In the genomic region with DNA sequence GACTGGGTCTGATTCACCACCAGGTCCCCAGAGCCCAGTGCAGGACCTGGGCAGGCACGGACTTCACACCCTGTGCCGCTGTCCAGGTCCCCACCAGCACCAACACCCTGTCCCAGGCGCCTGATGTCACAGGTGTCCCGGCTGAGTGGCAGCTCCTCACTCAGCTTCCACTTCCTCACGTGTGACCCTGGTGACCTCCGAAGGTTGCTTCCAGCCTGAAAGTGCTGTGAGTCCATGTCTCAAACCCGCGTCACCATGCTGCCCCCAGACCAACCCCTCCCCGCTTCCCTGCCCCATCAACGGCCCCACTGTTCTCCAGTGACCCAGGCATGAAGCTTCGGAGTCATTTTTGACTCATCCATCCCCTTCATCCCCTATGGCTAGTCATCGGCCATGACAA, we compare ENCODE assay signal across 35 cellular contexts. TPM values are rescaled to one million over a fixed set of nuclear protein-coding genes. Genes with fewer than 3 reads are reported as not detected.
DNase-seq lines count a peak whose midpoint lies in the region; ATAC-seq and TF ChIP-seq lines count a peak whose summit lies in the region.
"Had no signal": no experiment of that assay in that cellular context is flagged by ENCODE, and none has a peak within 500 bp of the region (broad histone marks: within the 10 kb centered on the region; RNA-seq: fewer than 3 reads in every experiment).

No MANE protein-coding gene starts in this region.

- H3K9ac ChIP-seq in BLaER1 treated with 17β-estradiol and CSF1 and Interleukin-3, amounts not matched to agents 10 nM and 100 nM, result no peak overlapping the region
- H3K9ac ChIP-seq in rectal smooth muscle tissue (ENCODE audit: low read length), result no peak overlapping the region

- 94 to 96% methylated on average over 4 to 7 of the region's 12 CpGs for WGBS in gastroesophageal sphincter (ENCODE audit: low coverage in 1 of 2), 2 donors

- peak overlapping the region; percentile 20 for H3K27ac Mint-ChIP-seq in activated B cell treated with CpG ODN at 0.5 μM for 24 hours
- H3K27ac Mint-ChIP-seq: activated CD4-positive, alpha-beta memory T cell treated with anti-CD3 and anti-CD28 coated beads, Interleukin-2, amount 10 ng/mL, durations not matched to agents 7 days and 5 days; activated naive CD4-positive, alpha-beta T cell treated with anti-CD3 and anti-CD28 coated beads for 36 hours; natural killer cell; stimulated activated naive B cell treated with anti-CD40 and anti-IgM and Interleukin-4, amounts not matched to agents 10 μg/mL and 1 μg/mL and 100 μg/mL, for 72 hours had no signal

- H3K9me3 ChIP-seq in BLaER1 treated with 17β-estradiol and CSF1 and Interleukin-3, amounts not matched to agents 10 nM and 100 nM (replicated peaks in 1 of 11), result no peaks in the 10 kb centered on the region
- H3K9me3 ChIP-seq in gastroesophageal sphincter, result no peaks in the 10 kb centered on the region
- H3K9me3 ChIP-seq: BE2C, colonic mucosa, mucosa of descending colon, ovary, thoracic aorta, uterus had no signal

- ATAC-seq in activated B cell treated with CpG ODN at 0.5 μM for 24 hours (ENCODE audit: low read depth), result no peak
- ATAC-seq in gastroesophageal sphincter, result no peak
- ATAC-seq in GM21717 (IDR thresholded peaks at IDR 0.05; ENCODE audit: unreplicated experiment), result no peak
- ATAC-seq in GM18873 (IDR thresholded peaks at IDR 0.05; ENCODE audit: low FRiP score, unreplicated experiment), result no peak
- ATAC-seq: effector memory CD8-positive, alpha-beta T cell; mucosa of descending colon; natural killer cell; stimulated activated naive B cell treated with anti-CD40 and anti-IgM and Interleukin-4, amounts not matched to agents 10 μg/mL and 1 μg/mL and 100 μg/mL, for 72 hours had no signal

- peaks cover 47 to 67% (median 62%) of the 10 kb centered on the region in 10 experiments for H3K4me1 ChIP-seq in BLaER1 treated with 17β-estradiol and CSF1 and Interleukin-3, amounts not matched to agents 10 nM and 100 nM
- H3K4me1 ChIP-seq in gastroesophageal sphincter (peaks cover 4 to 35% (median 14%) of the 10 kb centered on the region in 3 donors), rectal smooth muscle tissue (ENCODE audit: control insufficient read depth, insufficient read depth, low read length) (peaks cover 16% of the 10 kb centered on the region)

- POLR2A ChIA-PET in activated B cell treated with CpG ODN at 0.5 μM for 24 hours (lab: Charles Lee), result no interaction called here

- no peaks in the 10 kb centered on the region for H3K4me1 Mint-ChIP-seq in activated B cell treated with CpG ODN at 0.5 μM for 24 hours
- H3K4me1 Mint-ChIP-seq: activated CD4-positive, alpha-beta memory T cell treated with anti-CD3 and anti-CD28 coated beads, Interleukin-2, amount 10 ng/mL, durations not matched to agents 7 days and 5 days had no signal

- no peak overlapping the region for H3K4me3 Mint-ChIP-seq in activated B cell treated with CpG ODN at 0.5 μM for 24 hours
- H3K4me3 Mint-ChIP-seq: activated CD4-positive, alpha-beta memory T cell treated with anti-CD3 and anti-CD28 coated beads, Interleukin-2, amount 10 ng/mL, durations not matched to agents 7 days and 5 days; activated naive CD4-positive, alpha-beta T cell treated with anti-CD3 and anti-CD28 coated beads for 36 hours; effector memory CD8-positive, alpha-beta T cell; H9; natural killer cell; stimulated activated naive B cell treated with anti-CD40 and anti-IgM and Interleukin-4, amounts not matched to agents 10 μg/mL and 1 μg/mL and 100 μg/mL, for 72 hours had no signal

- TF ChIP-seq CTCF in activated B cell treated with CpG ODN at 0.5 μM for 24 hours (IDR thresholded peaks at IDR 0.05) (no peak), gastroesophageal sphincter (IDR thresholded peaks at IDR 0.05) (no peak)

- H3K27me3 Mint-ChIP-seq in activated B cell treated with CpG ODN at 0.5 μM for 24 hours, result no peaks in the 10 kb centered on the region
- H3K27me3 Mint-ChIP-seq: activated CD4-positive, alpha-beta memory T cell treated with anti-CD3 and anti-CD28 coated beads, Interleukin-2, amount 10 ng/mL, durations not matched to agents 7 days and 5 days; effector memory CD8-positive, alpha-beta T cell; stimulated activated naive B cell treated with anti-CD40 and anti-IgM and Interleukin-4, amounts not matched to agents 10 μg/mL and 1 μg/mL and 100 μg/mL, for 72 hours had no signal

- CTCF ChIA-PET in activated B cell treated with CpG ODN at 0.5 μM for 24 hours (lab: Charles Lee), result no interaction called here

- no peak for TF ChIP-seq POLR2A in gastroesophageal sphincter (IDR thresholded peaks at IDR 0.05)

- no peaks in the 10 kb centered on the region for H3K27me3 ChIP-seq in BLaER1 treated with 17β-estradiol and CSF1 and Interleukin-3, amounts not matched to agents 10 nM and 100 nM
- H3K27me3 ChIP-seq in gastroesophageal sphincter (no peaks in the 10 kb centered on the region), rectal smooth muscle tissue (ENCODE audit: control insufficient read depth, insufficient read depth, low read length) (no peaks in the 10 kb centered on the region)
- H3K27me3 ChIP-seq: BE2C, colonic mucosa, ovary, uterus had no signal

- DNase-seq in activated B cell treated with CpG ODN at 0.5 μM for 24 hours, result no peak
- no peak for DNase-seq in DMS 273 treated with DMSO at 0.1 percent for 48 hours (lab: John Stamatoyannopoulos, UW)
- DNase-seq: ACHN; activated CD4-positive, alpha-beta memory T cell treated with anti-CD3 and anti-CD28 coated beads, Interleukin-2, amount 10 ng/mL, durations not matched to agents 7 days and 5 days; activated CD4-positive, alpha-beta T cell treated with anti-CD3 and anti-CD28 coated beads for 1 hour; activated CD8-positive, alpha-beta memory T cell treated with anti-CD3 and anti-CD28 coated beads, Interleukin-2, amount 50 U/mL, for 4 hours; activated naive CD4-positive, alpha-beta T cell treated with anti-CD3 and anti-CD28 coated beads for 36 hours; BE2C; colonic mucosa; DMS153; effector memory CD8-positive, alpha-beta T cell; erythroblast; islet precursor cell; Kasumi-1; mucosa of descending colon; natural killer cell; NCI-H1417 treated with DMSO at 0.1 percent for 48 hours; NCI-H2081; NCI-H2227 treated with DMSO at 0.1 percent for 48 hours; NCI-H526 treated with DMSO at 0.1 percent for 48 hours; ovary; retina; SIG-M5; small intestine; stimulated activated naive B cell treated with anti-CD40 and anti-IgM and Interleukin-4, amounts not matched to agents 10 μg/mL and 1 μg/mL and 100 μg/mL, for 72 hours; uterus had no signal

- H3K36me3 ChIP-seq in BLaER1 treated with 17β-estradiol and CSF1 and Interleukin-3, amounts not matched to agents 10 nM and 100 nM, result no peaks in the 10 kb centered on the region
- H3K36me3 ChIP-seq in gastroesophageal sphincter, result no peaks in the 10 kb centered on the region
- H3K36me3 ChIP-seq in rectal smooth muscle tissue (ENCODE audit: control insufficient read depth, insufficient read depth, low read length), result no peaks in the 10 kb centered on the region
- H3K36me3 ChIP-seq: BE2C, colonic mucosa, ovary, thoracic aorta, uterus had no signal

- no peak overlapping the region for H3K27ac ChIP-seq in BLaER1 treated with 17β-estradiol and CSF1 and Interleukin-3, amounts not matched to agents 10 nM and 100 nM
- H3K27ac ChIP-seq in gastroesophageal sphincter, result peak overlapping the region in 3 of 4 donors; percentile 24 to 77 (median 26)
- peak overlapping the region; percentile 45 for H3K27ac ChIP-seq in rectal smooth muscle tissue (ENCODE audit: low read depth, low read length)
- H3K27ac ChIP-seq: colonic mucosa, ovary, thoracic aorta, uterus had no signal

- H4K20me1 ChIP-seq in BLaER1 treated with 17β-estradiol and CSF1 and Interleukin-3, amounts not matched to agents 10 nM and 100 nM, result no peaks in the 10 kb centered on the region

- no peak overlapping the region for H3K4me3 ChIP-seq in BLaER1 treated with 17β-estradiol and CSF1 and Interleukin-3, amounts not matched to agents 10 nM and 100 nM
- H3K4me3 ChIP-seq in gastroesophageal sphincter (no peak overlapping the region), rectal smooth muscle tissue (ENCODE audit: low read length) (no peak overlapping the region)
- H3K4me3 ChIP-seq: colonic mucosa, mucosa of descending colon, ovary, thoracic aorta, uterus had no signal

- intact Hi-C loops in activated B cell treated with CpG ODN at 0.5 μM for 24 hours (cut with micrococcal nuclease), result no loop called here

- no peaks in the 10 kb centered on the region for H3K9me3 Mint-ChIP-seq in activated B cell treated with CpG ODN at 0.5 μM for 24 hours
- H3K9me3 Mint-ChIP-seq: activated CD4-positive, alpha-beta memory T cell treated with anti-CD3 and anti-CD28 coated beads, Interleukin-2, amount 10 ng/mL, durations not matched to agents 7 days and 5 days; activated naive CD4-positive, alpha-beta T cell treated with anti-CD3 and anti-CD28 coated beads for 36 hours; effector memory CD8-positive, alpha-beta T cell; H9; natural killer cell; stimulated activated naive B cell treated with anti-CD40 and anti-IgM and Interleukin-4, amounts not matched to agents 10 μg/mL and 1 μg/mL and 100 μg/mL, for 72 hours had no signal

- H3K4me2 ChIP-seq in BLaER1 treated with 17β-estradiol and CSF1 and Interleukin-3, amounts not matched to agents 10 nM and 100 nM, result peak overlapping the region in 8 of 11 experiments; percentile 11 to 75 (median 64); a peak in 7 of 22 replicates

- no peaks in the 10 kb centered on the region for H3K36me3 Mint-ChIP-seq in activated B cell treated with CpG ODN at 0.5 μM for 24 hours (ENCODE audit: low read depth)
- H3K36me3 Mint-ChIP-seq: natural killer cell had no signal

- TF ChIP-seq EP300 in gastroesophageal sphincter (IDR thresholded peaks at IDR 0.05), result no peak

RNA-seq across cellular contexts. Expression of a gene that starts 25.7 kb away (rescaled TPM):
- 21.5 and 25.5 TPM in 2 replicates for total RNA-seq in activated B cell treated with CpG ODN at 0.5 μM for 24 hours
- total RNA-seq in gastroesophageal sphincter, result 10 to 100 TPM; 20.3 to 35.3 (median 25.7) TPM

RNA-seq across cellular contexts. Expression of a gene that starts 47.1 kb away (rescaled TPM):
- total RNA-seq in activated B cell treated with CpG ODN at 0.5 μM for 24 hours, result not detected in 2 replicates
- total RNA-seq in gastroesophageal sphincter, result 10 to 100 TPM in 1 of 4 donors, 1 to 10 TPM in 3; 6.9 to 16.0 (median 9.2) TPM
- total RNA-seq: activated CD4-positive, alpha-beta memory T cell treated with anti-CD3 and anti-CD28 coated beads, Interleukin-2, amount 10 ng/mL, durations not matched to agents 7 days and 5 days; activated naive CD4-positive, alpha-beta T cell treated with anti-CD3 and anti-CD28 coated beads for 36 hours; bronchial epithelial cell; natural killer cell; T-helper 2 cell treated with Interferon-gamma antibody and Interleukin-4, amounts not matched to agents 100 ng/mL and 5 ng/mL, for 36 hours had no signal

RNA-seq across cellular contexts. Expression of a gene that starts 52.5 kb away (rescaled TPM):
- total RNA-seq in activated B cell treated with CpG ODN at 0.5 μM for 24 hours (not detected in 2 replicates), gastroesophageal sphincter (not detected)
- total RNA-seq: activated CD4-positive, alpha-beta memory T cell treated with anti-CD3 and anti-CD28 coated beads, Interleukin-2, amount 10 ng/mL, durations not matched to agents 7 days and 5 days; activated naive CD4-positive, alpha-beta T cell treated with anti-CD3 and anti-CD28 coated beads for 36 hours; mucosa of descending colon; T-helper 2 cell treated with Interferon-gamma antibody and Interleukin-4, amounts not matched to agents 100 ng/mL and 5 ng/mL, for 36 hours had no signal

Comparison
In these comparisons a context has a peak if more than half of its experiments do, and no peak if none do; other contexts are left out.
1. H3K27ac ChIP-seq: peak in gastroesophageal sphincter (3 of 4) and rectal smooth muscle tissue (single experiment); none in BLaER1 treated with 17β-estradiol and CSF1 and Interleukin-3, amounts not matched to agents 10 nM and 100 nM (0 of 11).